In the genomic region with DNA sequence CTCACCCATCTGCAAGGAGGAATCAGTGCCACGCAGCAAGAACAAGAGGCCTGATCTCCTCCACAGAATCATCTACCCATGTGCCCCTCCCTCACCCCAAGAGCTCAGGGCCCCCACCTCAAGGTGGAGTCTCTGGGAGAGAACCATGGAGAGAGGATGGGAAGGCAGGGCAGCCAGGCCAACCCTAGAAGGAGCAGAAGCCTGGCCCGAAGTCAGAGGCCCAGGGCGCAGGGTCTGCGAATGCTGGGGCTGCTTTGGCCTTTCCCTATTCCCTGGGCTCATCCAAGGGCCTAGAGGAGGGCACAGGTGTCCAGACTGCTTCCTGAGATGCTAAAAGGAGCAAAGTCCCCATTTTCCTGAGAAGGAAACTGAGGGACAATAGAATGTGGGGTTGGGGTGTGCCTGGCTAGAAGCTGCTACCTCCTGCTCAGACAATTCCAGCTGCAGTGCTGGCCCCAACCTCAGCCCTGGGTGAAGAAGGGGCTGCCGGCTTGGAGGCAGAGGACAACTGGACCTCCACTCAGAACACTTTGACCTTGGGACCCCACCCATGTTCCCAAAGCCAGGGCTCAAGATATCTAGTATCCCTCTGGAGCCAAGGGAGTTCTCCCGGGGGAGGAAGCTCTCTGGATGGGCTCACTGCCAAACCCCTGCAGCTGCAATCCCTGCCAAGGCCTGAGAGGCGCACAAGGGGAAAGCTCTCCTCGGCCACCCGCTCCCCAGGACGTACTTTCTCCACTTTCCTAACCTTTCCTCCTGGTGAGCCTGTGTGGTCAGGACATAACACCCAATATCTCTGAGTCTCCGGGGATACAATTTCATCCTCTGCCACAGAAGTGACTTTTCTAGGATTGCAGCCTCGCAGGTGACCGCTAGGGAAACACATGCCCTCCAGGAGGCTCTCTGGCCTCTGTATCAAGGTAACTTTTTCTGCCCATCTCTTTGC, we compare ENCODE assay signal across 1 cellular context.
TF ChIP-seq lines count a peak whose summit lies in the region.

No MANE protein-coding gene starts in this region.

TF ChIP-seq in Ishikawa, 13 proteins besides CTCF, POLR2A, EP300 and RAD21 (continued from another document):
- TF ChIP-seq ZBTB7A (IDR thresholded peaks at IDR 0.05; ENCODE audit: low read depth): peak; percentile 36; the same call in 1 of the 2 replicates
